In the genomic region with DNA sequence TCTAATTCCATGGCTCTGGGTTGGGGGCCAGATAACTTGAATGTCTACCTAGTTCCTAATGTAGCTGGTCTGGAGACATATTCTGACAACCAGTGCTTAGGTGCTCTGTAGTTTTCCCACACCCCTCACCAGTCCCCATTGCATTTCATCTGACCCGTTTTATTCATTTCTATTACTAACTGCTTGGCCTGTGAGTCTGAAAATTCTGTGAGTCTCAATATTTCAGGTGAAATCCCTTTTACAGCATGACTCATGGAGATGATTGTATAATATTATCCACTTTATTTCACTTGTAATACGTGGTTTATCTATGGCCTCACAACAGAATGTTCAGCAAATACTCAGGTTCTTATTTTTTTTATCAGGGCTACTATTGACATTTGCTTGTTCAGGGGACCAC, we compare ENCODE assay signal across 1 cellular context.
TF ChIP-seq lines count a peak whose summit lies in the region.

No MANE protein-coding gene starts in this region.

TF ChIP-seq in liver, 16 proteins besides CTCF, POLR2A, EP300 and RAD21:
- TF ChIP-seq MAX (IDR thresholded peaks at IDR 0.05) = no peak
- no peak for TF ChIP-seq TAF1 (conservative IDR thresholded peaks at IDR 0.05)
TF ChIP-seq in liver: peak in this region for 0.
